Comparison of ENCODE assay signal across 7 cellular contexts in genomic region chr1:218330043-218330623, GRCh38. TPM values are rescaled to one million over a fixed set of nuclear protein-coding genes. Genes with fewer than 3 reads are reported as not detected.
A peak's percentile ranks its signal among the peaks of the same experiment; 100 is the strongest.
DNase-seq lines count a peak whose midpoint lies in the region; ATAC-seq, FAIRE-seq and TF ChIP-seq lines count a peak whose summit lies in the region.

No MANE protein-coding gene starts in this region.

- DNase-seq in GM10266 (ENCODE audit: extremely low spot score) (peak; percentile 35), H9 (no peak), NCI-H1694 treated with DMSO at 0.1 percent for 48 hours (lab: John Stamatoyannopoulos, UW) (peak; percentile 67), K562 (ENCODE audit: extremely low read depth in 1 of 4, low spot score in 3 of 4) (peak; percentile 31 to 44 (median 40)), left kidney (ENCODE audit: low read depth, low spot score) (peak; percentile 40)
- no peak for DNase-seq in activated CD4-positive, alpha-beta T cell treated with anti-CD3 and anti-CD28 coated beads for 1 hour

- H3K79me2 ChIP-seq in H9 (ENCODE audit: insufficient read depth, low read length) (no peaks in the 10 kb centered on the region), K562 (ENCODE audit: control insufficient read depth, insufficient read depth, low read length) (no peaks in the 10 kb centered on the region)

- ATAC-seq in K562 (peak; percentile 81), GM18505 (IDR thresholded peaks at IDR 0.05; ENCODE audit: unreplicated experiment) (no peak)

- H4K91ac ChIP-seq in H9 (ENCODE audit: insufficient read length, low read depth, low read length) = no peak overlapping the region

- no peak overlapping the region for H3K4me3 ChIP-seq in K562

- no peak for TF ChIP-seq POLR2A in K562 (conservative IDR thresholded peaks at IDR 0.05)
- TF ChIP-seq POLR2A in GM18505 (IDR thresholded peaks at IDR 0.05; ENCODE audit: borderline replicate concordance, extremely low read depth, insufficient read depth, insufficient read length) = no peak

- H3K23ac ChIP-seq in H9 (ENCODE audit: insufficient read length, low read depth, low read length) = no peak overlapping the region

- no peak overlapping the region for H3T11ph ChIP-seq in H9 (ENCODE audit: low read length)

- H3K27me3 ChIP-seq in H9 (ENCODE audit: insufficient read depth, low read length) = no peaks in the 10 kb centered on the region
- no peaks in the 10 kb centered on the region for H3K27me3 ChIP-seq in K562 (ENCODE audit: control insufficient read depth in 2 of 2, insufficient read depth in 2 of 2, low read length in 2 of 2)

- no peak overlapping the region for H4K5ac ChIP-seq in H9 (ENCODE audit: insufficient read length, low read depth, low read length)

- FAIRE-seq in K562 (lab: Jason Lieb, UNC) = no peak

- H3K27ac ChIP-seq in H9 (ENCODE audit: insufficient read length, low read depth, low read length) (no peak overlapping the region), K562 (ENCODE audit: extremely low read depth, low read depth, low read length) (no peak overlapping the region)

- intact Hi-C loops in K562 (cut with micrococcal nuclease) = loop anchor here (1.0 to 10.0 kb wide), 8 partner anchors 31 to 1485 kb away; no protein-coding TSS in a partner anchor

- no peak overlapping the region for H3K4me3 Mint-ChIP-seq in H9

- H2BK12ac ChIP-seq in H9 (ENCODE audit: insufficient read length, low read depth, low read length) = no peak overlapping the region

- no peak overlapping the region for H2AK5ac ChIP-seq in H9 (ENCODE audit: insufficient read length, low read length)

- no peak overlapping the region for H3K14ac ChIP-seq in H9 (ENCODE audit: insufficient read depth, low read length)

- H3K9ac ChIP-seq in H9 (ENCODE audit: extremely low read depth, insufficient read length, low read length) (no peak overlapping the region), K562 (ENCODE audit: insufficient read depth in 1 of 2, low read depth in 2 of 2, low read length in 2 of 2) (no peak overlapping the region)

- TF ChIP-seq EP300 in K562 (IDR thresholded peaks at IDR 0.05; ENCODE audit: low read length) = no peak

- H3K79me1 ChIP-seq in H9 (ENCODE audit: insufficient read depth, low read depth, low read length, poor library complexity, severe bottlenecking) = no peaks in the 10 kb centered on the region

- no peak overlapping the region for H3K56ac ChIP-seq in H9 (ENCODE audit: insufficient read length, low read depth, low read length)

- H2BK120ac ChIP-seq in H9 (ENCODE audit: low read depth, low read length, poor library complexity, severe bottlenecking) = no peak overlapping the region

- CTCF ChIA-PET in K562 (lab: Yijun Ruan, JAX; ENCODE audit: low intra/inter-chr PET ratio) = interaction anchor here (0.5 to 2.4 kb wide), 7 partner anchors 20 to 1482 kb away, joined by 3 to 16 read pairs (median 4); no protein-coding TSS in a partner anchor

- H4K20me1 ChIP-seq in H9 (ENCODE audit: control insufficient read depth, insufficient read depth, insufficient read length) = no peaks in the 10 kb centered on the region
- no peaks in the 10 kb centered on the region for H4K20me1 ChIP-seq in K562 (replicated peaks; ENCODE audit: control insufficient read depth, insufficient read depth, low read length)

- H3K27me3 Mint-ChIP-seq in H9 (ENCODE audit: low read depth) = no peaks in the 10 kb centered on the region

- POLR2A ChIA-PET in K562 (lab: Yijun Ruan, JAX) = no interaction called here

- H3K36me3 ChIP-seq in K562 (ENCODE audit: control insufficient read depth, insufficient read depth, low read length) = peaks cover 30% of the 10 kb centered on the region; the same call in 2 of the 3 replicates

- H3K4me2 ChIP-seq in H9 (ENCODE audit: insufficient read depth, insufficient read length, low read length) (no peak overlapping the region), K562 (ENCODE audit: insufficient read depth, low read length) (no peak overlapping the region)

- H3K9me3 ChIP-seq in H9 (ENCODE audit: control insufficient read depth, low read depth, low read length) = no peaks in the 10 kb centered on the region
- no peaks in the 10 kb centered on the region for H3K9me3 ChIP-seq in K562 (replicated peaks; ENCODE audit: control insufficient read depth, insufficient read depth, low read depth, low read length)

- BruUV-seq in K562 (replicated peaks; lab: Mats Ljungman, UMichigan) = no TSS peak

- H3K4me1 ChIP-seq in H9 (ENCODE audit: insufficient read depth, low read length) (no peaks in the 10 kb centered on the region), K562 (replicated peaks in 1 of 2; ENCODE audit: control insufficient read depth in 2 of 2, insufficient read depth in 2 of 2, low read length in 2 of 2) (no peaks in the 10 kb centered on the region)

- H3K4me1 Mint-ChIP-seq in H9 = no peaks in the 10 kb centered on the region

- no CpG with 5 or more reads among the region's 4 CpGs for WGBS in H9 (ENCODE audit: extremely low coverage, insufficient read length, low lambda C conversion rate)
- WGBS in K562 (ENCODE audit: insufficient coverage, low coverage, missing lambda C conversion rate) = 31% methylated on average over 4 of the region's 4 CpGs

- no peak overlapping the region for H4K8ac ChIP-seq in H9 (replicated peaks; ENCODE audit: insufficient read length, low read depth, low read length)

- no peaks in the 10 kb centered on the region for H3K9me1 ChIP-seq in K562 (ENCODE audit: control insufficient read depth, insufficient read depth, low read length)

- H3K27ac Mint-ChIP-seq in H9 = no peak overlapping the region

- TF ChIP-seq RAD21 in K562 (CRISPR knock-in tag; conservative IDR thresholded peaks at IDR 0.05 in 1 of 2, IDR thresholded peaks at IDR 0.05 in 1 of 2) = peak; percentile 90 to 93

- H2AFZ ChIP-seq in H9 (ENCODE audit: low read length) (no peak overlapping the region), K562 (ENCODE audit: low read depth, low read length) (no peak overlapping the region)

- no peak overlapping the region for H3K18ac ChIP-seq in H9 (ENCODE audit: insufficient read length, low read depth, low read length)

- H3K9me3 Mint-ChIP-seq in H9 = no peaks in the 10 kb centered on the region

- H3K23me2 ChIP-seq in H9 (ENCODE audit: insufficient read length, low read depth, low read length, poor library complexity, severe bottlenecking) = no peaks in the 10 kb centered on the region

- TF ChIP-seq CTCF in GM10266 (IDR thresholded peaks at IDR 0.05; ENCODE audit: control insufficient read depth, insufficient read depth, low read depth, missing control alignments) (peak; percentile 57), H9 (conservative IDR thresholded peaks at IDR 0.05) (peak; percentile 76), K562 (IDR thresholded peaks at IDR 0.05 in 2 of 3, conservative IDR thresholded peaks at IDR 0.05 in 1 of 3; ENCODE audit: insufficient read depth in 2 of 3, low read depth in 1 of 3, low read length in 3 of 3) (peak; percentile 26 to 80 (median 46); a peak in 4 of 6 replicates)

- no peak overlapping the region for H3K4ac ChIP-seq in H9 (ENCODE audit: low read depth, low read length)

- in situ Hi-C loops in K562 (cut with MboI) = loop anchor here (25.0 kb wide), 1 partner anchor 1482 kb away; no protein-coding TSS in a partner anchor

- H2BK5ac ChIP-seq in H9 (ENCODE audit: insufficient read length, low read length) = no peak overlapping the region

- no peak overlapping the region for H2BK20ac ChIP-seq in H9 (ENCODE audit: low read depth, low read length, poor library complexity, severe bottlenecking)

- peaks cover 13 to 28% (median 25%) of the 10 kb centered on the region in 3 experiments; a peak in 6 of 7 replicates for H3K36me3 Mint-ChIP-seq in H9 (ENCODE audit: insufficient read depth in 1 of 3, low read depth in 3 of 3)

- H2BK15ac ChIP-seq in H9 (ENCODE audit: low read depth, low read length) = no peak overlapping the region

RNA-seq across cellular contexts. Expression of gene TGFB2, which starts 15.0 kb away (rescaled TPM):
- total RNA-seq in H9 (2021) (0.13 TPM in 1 of 2 replicates, not detected in the other), K562 (2014; rRNA removed) (0.04 and 0.41 TPM in 2 replicates), K562 (2014; rRNA removed; fragmentation: Illumina TruSeq; extraction: Trizol) (0.11 TPM in 1 of 2 replicates, not detected in the other), K562 (2015; rRNA removed; fragmentation: Illumina TruSeq; extraction: Trizol) (0.04 and 0.14 TPM in 2 replicates), K562 (2021) (0.04 and 0.11 TPM in 2 replicates)
- 0.09 TPM in 1 of 2 replicates, not detected in the other for total RNA-seq in K562 (2011; cell fraction: chromatin; rRNA removed; ENCODE audit: low replicate concordance)
- total RNA-seq in K562 (2011; cell fraction: nucleolus; rRNA removed) = not detected in 2 replicates
- total RNA-seq in K562 (2011; cell fraction: nucleoplasm; rRNA removed) = 0.99 TPM in 1 of 2 replicates, not detected in the other
- polyA plus RNA-seq in K562 (2011; rRNA removed) (0.03 and 0.14 TPM in 2 replicates), K562 (2014; fragmentation: Illumina TruSeq; extraction: Trizol) (0.04 TPM in 1 of 2 replicates, not detected in the other), K562 (2014; fragmentation: Nextera tagmentation; extraction: Ambion mirVana) (not detected), K562 (2014; rRNA removed) (not detected in 2 replicates)
- polyA plus RNA-seq in K562 (2011; cell fraction: cytosol; rRNA removed) = 0.01 TPM in 1 of 2 replicates, not detected in the other
- polyA plus RNA-seq in K562 (2011; cell fraction: nucleus; rRNA removed) = 0.20 and 0.36 TPM in 2 replicates
- 0.07 and 0.17 TPM in 2 replicates for polyA plus RNA-seq in K562 (2012)
- polyA minus RNA-seq in K562 (2011; rRNA and poly(A)+ RNA removed) = 0.14 TPM in 1 of 2 replicates, not detected in the other
- polyA minus RNA-seq in K562 (2011; cell fraction: cytosol; rRNA and poly(A)+ RNA removed) = not detected in 2 replicates
- polyA minus RNA-seq in K562 (2011; cell fraction: nucleus; rRNA and poly(A)+ RNA removed) = 0.13 and 0.22 TPM in 2 replicates

RNA-seq across cellular contexts. Expression of gene RRP15, which starts 45.0 kb away (rescaled TPM):
- total RNA-seq in H9 (2021) (48.7 and 54.0 TPM in 2 replicates), K562 (2014; rRNA removed) (14.8 and 17.5 TPM in 2 replicates), K562 (2014; rRNA removed; fragmentation: Illumina TruSeq; extraction: Trizol) (58.1 and 72.6 TPM in 2 replicates), K562 (2015; rRNA removed; fragmentation: Illumina TruSeq; extraction: Trizol) (35.8 and 36.9 TPM in 2 replicates), K562 (2021) (42.1 and 42.9 TPM in 2 replicates)
- 7.8 and 25.2 TPM in 2 replicates for total RNA-seq in K562 (2011; cell fraction: chromatin; rRNA removed; ENCODE audit: low replicate concordance)
- 4.5 TPM in 2 replicates for total RNA-seq in K562 (2011; cell fraction: nucleolus; rRNA removed)
- 10.2 and 16.1 TPM in 2 replicates for total RNA-seq in K562 (2011; cell fraction: nucleoplasm; rRNA removed)
- polyA plus RNA-seq in K562 (2011; rRNA removed) (6.5 and 9.5 TPM in 2 replicates), K562 (2014; fragmentation: Illumina TruSeq; extraction: Trizol) (16.0 and 20.1 TPM in 2 replicates), K562 (2014; fragmentation: Nextera tagmentation; extraction: Ambion mirVana) (10 to 100 TPM; 29.3 to 54.8 TPM), K562 (2014; rRNA removed) (9.2 and 12.5 TPM in 2 replicates)
- polyA plus RNA-seq in K562 (2011; cell fraction: cytosol; rRNA removed) = 1.2 and 2.4 TPM in 2 replicates
- polyA plus RNA-seq in K562 (2011; cell fraction: nucleus; rRNA removed) = 2.6 and 2.9 TPM in 2 replicates
- 10.1 and 17.9 TPM in 2 replicates for polyA plus RNA-seq in K562 (2012)
- polyA minus RNA-seq in K562 (2011; rRNA and poly(A)+ RNA removed) = 15.9 and 16.6 TPM in 2 replicates
- polyA minus RNA-seq in K562 (2011; cell fraction: cytosol; rRNA and poly(A)+ RNA removed) = 3.5 and 7.6 TPM in 2 replicates
- 5.8 and 13.2 TPM in 2 replicates for polyA minus RNA-seq in K562 (2011; cell fraction: nucleus; rRNA and poly(A)+ RNA removed)

Comparison
In these comparisons a context has a peak if more than half of its experiments do, and no peak if none do; other contexts are left out.
1. DNase-seq: peak in GM10266 (single experiment), NCI-H1694 treated with DMSO at 0.1 percent for 48 hours (single experiment), K562 (4 of 4) and left kidney (single experiment); none in H9 (single experiment) and activated CD4-positive, alpha-beta T cell treated with anti-CD3 and anti-CD28 coated beads for 1 hour (single experiment).
2. Peak in every context shown above with its lines, with median percentiles within 50 percentile points of each other: CTCF ChIP-seq.